Comparison of ENCODE assay signal across 1 cellular context in genomic region chr6:35679399-35679798, GRCh38.
TF ChIP-seq lines count a peak whose summit lies in the region.

No MANE protein-coding gene starts in this region.

TF ChIP-seq in HepG2, 621 proteins besides CTCF, POLR2A, EP300 and RAD21:
- TF ChIP-seq MLLT10 (CRISPR knock-in tag; IDR thresholded peaks at IDR 0.05) (no peak), ZNF768 (CRISPR knock-in tag; IDR thresholded peaks at IDR 0.05) (no peak), RCOR2 (CRISPR knock-in tag; IDR thresholded peaks at IDR 0.05) (peak; percentile 23; the same call in 1 of the 2 replicates), SNAPC5 (CRISPR knock-in tag; IDR thresholded peaks at IDR 0.05; ENCODE audit: borderline replicate concordance) (no peak), SMAD9 (CRISPR knock-in tag; IDR thresholded peaks at IDR 0.05) (no peak), YY1 (IDR thresholded peaks at IDR 0.05; ENCODE audit: insufficient read depth, insufficient replicate concordance, low read depth, low read length) (no peak), ZNF672 (CRISPR knock-in tag; IDR thresholded peaks at IDR 0.05) (no peak), RBAK (CRISPR knock-in tag; IDR thresholded peaks at IDR 0.05) (no peak)
TF ChIP-seq in HepG2: peak in this region for 1.
